16 cellular contexts compared by ENCODE assay signal in genomic region chr6:107271208-107271790, GRCh38.
A peak's percentile ranks its signal among the peaks of the same experiment; 100 is the strongest.
DNase-seq lines count a peak whose midpoint lies in the region; ATAC-seq and TF ChIP-seq lines count a peak whose summit lies in the region.
"Had no signal": no experiment of that assay in that cellular context is flagged by ENCODE, and none has a peak within 500 bp of the region (broad histone marks: within the 10 kb centered on the region; RNA-seq: fewer than 3 reads in every experiment).

No MANE protein-coding gene starts in this region.

- H3K27ac ChIP-seq in 22Rv1 (peak overlapping the region; percentile 74), spleen (no peak overlapping the region)
- H3K27ac ChIP-seq: HL-60 had no signal

- peaks cover 0 to 32% (median 0%) of the 10 kb centered on the region in 6 donors for H3K36me3 ChIP-seq in spleen
- H3K36me3 ChIP-seq: BE2C, HAP-1 had no signal

- no peaks in the 10 kb centered on the region for H3K36me3 Mint-ChIP-seq in Calu3 (ENCODE audit: insufficient read depth, unreplicated experiment)

- H3K4me1 ChIP-seq in spleen = peaks cover 0 to 6% (median 0%) of the 10 kb centered on the region in 6 donors

- no peaks in the 10 kb centered on the region for H3K27me3 ChIP-seq in spleen (replicated peaks in 1 of 7)
- H3K27me3 ChIP-seq: BE2C had no signal

- CTCF ChIA-PET in Calu3 (lab: Charles Lee) = interaction anchor here (1.2 kb wide), 1 partner anchor 47 kb away, joined by 3 read pairs; no protein-coding TSS in a partner anchor

- TF ChIP-seq CTCF in 22Rv1 (IDR thresholded peaks at IDR 0.05) = no peak
- no peak for TF ChIP-seq CTCF in Calu3 (IDR thresholded peaks at IDR 0.05; ENCODE audit: unreplicated experiment)
- TF ChIP-seq CTCF in spleen (IDR thresholded peaks at IDR 0.05 in 8 of 11, conservative IDR thresholded peaks at IDR 0.05 in 3 of 11) = no peak

- H3K27ac Mint-ChIP-seq in Calu3 (ENCODE audit: unreplicated experiment) = peak overlapping the region; percentile 13
- H3K27ac Mint-ChIP-seq: CD4-positive, alpha-beta T cell had no signal

- no peak for TF ChIP-seq POLR2A in spleen (IDR thresholded peaks at IDR 0.05)

- DNase-seq in Calu3 (no peak), NCI-H69 (lab: John Stamatoyannopoulos, UW) (peak; percentile 23), islet precursor cell (peak; percentile 81), spleen (no peak), ureter (ENCODE audit: low spot score) (no peak)
- DNase-seq in central memory CD4-positive, alpha-beta T cell = no peak
- DNase-seq: ACHN; BE2C; C1 segment of cervical spinal cord; CD4-positive, alpha-beta T cell; DMS79 treated with DMSO at 0.1 percent for 48 hours; GF-D8 had no signal

- intact Hi-C loops in Calu3 (cut with micrococcal nuclease; ENCODE audit: unreplicated experiment) = no loop called here
- intact Hi-C loops in spleen (cut with DNase I; ENCODE audit: low total_unique reads) = no loop called here

- peaks cover 15% of the 10 kb centered on the region for H3K4me1 Mint-ChIP-seq in Calu3 (ENCODE audit: low read depth, unreplicated experiment)

- H3K27me3 Mint-ChIP-seq in Calu3 (ENCODE audit: unreplicated experiment) = no peaks in the 10 kb centered on the region
- H3K27me3 Mint-ChIP-seq: CD4-positive, alpha-beta T cell had no signal

- BruUV-seq in Calu3 (replicated peaks; lab: Mats Ljungman, UMichigan) = no TSS peak

- ATAC-seq in GM18868 (IDR thresholded peaks at IDR 0.05; ENCODE audit: unreplicated experiment) = no peak

- no peaks in the 10 kb centered on the region for H3K9me3 ChIP-seq in spleen
- H3K9me3 ChIP-seq: BE2C, HAP-1 had no signal

- H3K4me3 ChIP-seq in spleen = no peak overlapping the region
- H3K4me3 ChIP-seq: HAP-1 had no signal

- no peaks in the 10 kb centered on the region for H3K9me3 Mint-ChIP-seq in Calu3 (ENCODE audit: low read depth, unreplicated experiment)
- H3K9me3 Mint-ChIP-seq: CD4-positive, alpha-beta T cell had no signal

- no peak overlapping the region for H3K4me3 Mint-ChIP-seq in Calu3 (ENCODE audit: low read depth, unreplicated experiment)
- H3K4me3 Mint-ChIP-seq: CD4-positive, alpha-beta T cell had no signal

Comparison
In these comparisons a context has a peak if more than half of its experiments do, and no peak if none do; other contexts are left out.
1. DNase-seq: peak in NCI-H69 (single experiment) and islet precursor cell (single experiment); none in Calu3 (single experiment), spleen (single experiment), central memory CD4-positive, alpha-beta T cell (single experiment) and ureter (single experiment).